22 cellular contexts compared by ENCODE assay signal in the genomic region with DNA sequence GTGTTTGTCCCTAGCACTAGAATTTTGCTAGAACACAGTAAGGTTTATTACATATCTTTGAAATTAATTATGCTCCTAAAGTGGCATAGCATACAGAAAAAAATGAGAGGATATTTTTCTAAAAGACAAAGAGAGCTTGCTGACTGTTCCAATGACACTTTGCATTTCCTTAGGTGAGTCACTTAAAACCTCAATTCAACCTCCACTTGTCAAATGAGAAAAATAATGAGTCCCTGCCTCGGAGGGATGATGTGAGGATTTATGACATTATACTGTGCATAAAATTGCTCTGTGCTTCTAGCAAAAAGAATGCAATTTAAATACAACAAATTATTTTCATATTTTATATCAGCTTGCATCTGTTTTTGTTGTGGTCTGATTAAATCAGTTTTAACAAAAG.
A peak's percentile ranks its signal among the peaks of the same experiment; 100 is the strongest.
DNase-seq lines count a peak whose midpoint lies in the region; ATAC-seq and TF ChIP-seq lines count a peak whose summit lies in the region.
"Had no signal": no experiment of that assay in that cellular context is flagged by ENCODE, and none has a peak within 500 bp of the region (broad histone marks: within the 10 kb centered on the region; RNA-seq: fewer than 3 reads in every experiment).

No MANE protein-coding gene starts in this region.

- no peaks in the 10 kb centered on the region for H3K9me3 ChIP-seq in mammary epithelial cell (replicated peaks; ENCODE audit: insufficient read depth, low read length)
- H3K9me3 ChIP-seq in breast epithelium, result no peaks in the 10 kb centered on the region
- H3K9me3 ChIP-seq: A549 had no signal

- H3K4me3 ChIP-seq in mammary epithelial cell (replicated peaks in 1 of 3; ENCODE audit: insufficient read depth in 1 of 3, low read depth in 2 of 3, low read length in 3 of 3) (no peak overlapping the region), breast epithelium (no peak overlapping the region), epithelial cell of esophagus (ENCODE audit: low read length) (no peak overlapping the region), dorsolateral prefrontal cortex (no peak overlapping the region)
- H3K4me3 ChIP-seq: A549 had no signal

- WGBS in mammary epithelial cell (ENCODE audit: low coverage, missing lambda C conversion rate), result no CpG with 5 or more reads among the region's 1 CpG

- in situ Hi-C loops in mammary epithelial cell (cut with MboI; ENCODE audit: low sequenced_read_pairs in 2 of 2), result no loop called here

- H4K20me1 ChIP-seq in mammary epithelial cell (ENCODE audit: insufficient read depth, low read length), result no peaks in the 10 kb centered on the region

- BruUV-seq in mammary epithelial cell (replicated peaks; lab: Mats Ljungman, UMichigan), result no TSS peak

- TF ChIP-seq CTCF in mammary epithelial cell (conservative IDR thresholded peaks at IDR 0.05 in 1 of 2, IDR thresholded peaks at IDR 0.05 in 1 of 2; ENCODE audit: extremely low read depth in 1 of 2, insufficient read depth in 1 of 2, low read depth in 1 of 2, low read length in 2 of 2) (no peak), breast epithelium (IDR thresholded peaks at IDR 0.05) (no peak), epithelial cell of esophagus (IDR thresholded peaks at IDR 0.05; ENCODE audit: insufficient read depth, low read depth, low read length, missing control alignments) (no peak), dorsolateral prefrontal cortex (IDR thresholded peaks at IDR 0.05 in 54 of 56, conservative IDR thresholded peaks at IDR 0.05 in 2 of 56; ENCODE audit: low read depth in 1 of 56, partially characterized antibody in 56 of 56) (no peak)

- H3K36me3 ChIP-seq in mammary epithelial cell (ENCODE audit: insufficient read depth, low read length) (no peaks in the 10 kb centered on the region), breast epithelium (no peaks in the 10 kb centered on the region)

- no peak overlapping the region for H2AFZ ChIP-seq in mammary epithelial cell (ENCODE audit: low read depth, low read length)

- DNase-seq in mammary epithelial cell (peak; percentile 1), breast epithelium (ENCODE audit: low spot score in 2 of 2) (no peak), NCI-H1436 treated with DMSO at 0.1 percent for 48 hours (lab: John Stamatoyannopoulos, UW) (peak; percentile 68), epithelial cell of esophagus (ENCODE audit: low read depth) (peak; percentile 28), dorsolateral prefrontal cortex (no peak)
- DNase-seq in stimulated activated naive CD8-positive, alpha-beta T cell treated with anti-CD3 and anti-CD28 coated beads, Interleukin-15, Interleukin-2, amounts not matched to agents 100 U/mL and 50 U/mL, for 24 hours, result no peak
- DNase-seq: DMS53; GF-D8; GOT3; KBM-7; NCI-H1092 treated with DMSO at 0.1 percent for 48 hours; NCI-H187 treated with DMSO at 0.1 percent for 48 hours; NCI-H2107; NCI-H2227 treated with DMSO at 0.1 percent for 48 hours; NCI-H510A treated with DMSO at 0.1 percent for 48 hours; NCI-H774; NK-92 treated with Interleukin-12 subunit alpha and Interleukin-12 subunit beta, amount 100 ng/mL, for 24 hours; T-helper 1 cell had no signal

- H3K9ac ChIP-seq in mammary epithelial cell (ENCODE audit: insufficient read depth, low read length), result no peak overlapping the region

- no peak for ATAC-seq in stimulated activated naive CD8-positive, alpha-beta T cell treated with anti-CD3 and anti-CD28 coated beads, Interleukin-15, Interleukin-2, amounts not matched to agents 100 U/mL and 50 U/mL, for 24 hours
- ATAC-seq in HG02970 (IDR thresholded peaks at IDR 0.05; ENCODE audit: low FRiP score, unreplicated experiment), result no peak
- ATAC-seq: A549, HCT116, Panc1 had no signal

- H3K79me2 ChIP-seq in mammary epithelial cell (ENCODE audit: insufficient read depth, low read length), result no peaks in the 10 kb centered on the region

- H3K27ac ChIP-seq in mammary epithelial cell (ENCODE audit: insufficient read depth, low read depth, low read length), result no peak overlapping the region
- no peak overlapping the region for H3K27ac ChIP-seq in breast epithelium
- no peak overlapping the region for H3K27ac ChIP-seq in dorsolateral prefrontal cortex
- H3K27ac ChIP-seq: A549 had no signal

- CTCF ChIA-PET in mammary epithelial cell (lab: Charles Lee; ENCODE audit: low non-redundant PET), result no interaction called here

- TF ChIP-seq POLR2A in breast epithelium (IDR thresholded peaks at IDR 0.05), result no peak

- no peak overlapping the region for H3K4me2 ChIP-seq in mammary epithelial cell (ENCODE audit: insufficient read depth, low read depth, low read length)
- H3K4me2 ChIP-seq: A549 had no signal

- H3K27me3 ChIP-seq in mammary epithelial cell (ENCODE audit: insufficient read depth, low read length), result no peaks in the 10 kb centered on the region
- H3K27me3 ChIP-seq in breast epithelium, result no peaks in the 10 kb centered on the region
- H3K27me3 ChIP-seq in dorsolateral prefrontal cortex, result peaks cover 0 to 2% (median 0%) of the 10 kb centered on the region in 45 donors

- intact Hi-C loops in mammary epithelial cell (cut with micrococcal nuclease) (no loop called here), breast epithelium (cut with DNase I; ENCODE audit: low total_unique reads) (no loop called here), dorsolateral prefrontal cortex (cut with DNase I) (no loop called here)

- H3K4me1 ChIP-seq in mammary epithelial cell (ENCODE audit: insufficient read depth, low read length), result no peaks in the 10 kb centered on the region
- no peaks in the 10 kb centered on the region for H3K4me1 ChIP-seq in breast epithelium
- H3K4me1 ChIP-seq: A549 had no signal

- dilution Hi-C loops in mammary epithelial cell (cut with HindIII; ENCODE audit: low sequenced_read_pairs), result no loop called here

Comparison
In these comparisons a context has a peak if more than half of its experiments do, and no peak if none do; other contexts are left out.
1. DNase-seq: peak in mammary epithelial cell (single experiment), NCI-H1436 treated with DMSO at 0.1 percent for 48 hours (single experiment) and epithelial cell of esophagus (single experiment); none in breast epithelium (0 of 2), stimulated activated naive CD8-positive, alpha-beta T cell treated with anti-CD3 and anti-CD28 coated beads, Interleukin-15, Interleukin-2, amounts not matched to agents 100 U/mL and 50 U/mL, for 24 hours (single experiment) and dorsolateral prefrontal cortex (0 of 10).